Comparison of ENCODE assay signal across 13 cellular contexts in genomic region chr3:112357888-112358287, GRCh38. TPM values are rescaled to one million over a fixed set of nuclear protein-coding genes. Genes with fewer than 3 reads are reported as not detected.
DNase-seq lines count a peak whose midpoint lies in the region; ATAC-seq, FAIRE-seq and TF ChIP-seq lines count a peak whose summit lies in the region.
"Had no signal": no experiment of that assay in that cellular context is flagged by ENCODE, and none has a peak within 500 bp of the region (broad histone marks: within the 10 kb centered on the region; RNA-seq: fewer than 3 reads in every experiment).

No MANE protein-coding gene starts in this region.

- H3K27ac ChIP-seq in GM12878 (ENCODE audit: control insufficient read depth, insufficient read depth): peak overlapping the region; percentile 23
- H3K27ac ChIP-seq in osteoblast (ENCODE audit: low read depth, low read length): no peak overlapping the region
- H3K27ac ChIP-seq: hepatocyte, PC-9 had no signal

- H4K20me1 ChIP-seq in GM12878 (ENCODE audit: control insufficient read depth, insufficient read depth): no peaks in the 10 kb centered on the region
- no peaks in the 10 kb centered on the region for H4K20me1 ChIP-seq in osteoblast (ENCODE audit: insufficient read depth, low read length)

- H3K27me3 ChIP-seq in GM12878 (replicated peaks in 1 of 2; ENCODE audit: control insufficient read depth in 2 of 2, insufficient read depth in 2 of 2, low read length in 1 of 2): no peaks in the 10 kb centered on the region
- H3K27me3 ChIP-seq in osteoblast (ENCODE audit: insufficient read depth, low read length): no peaks in the 10 kb centered on the region
- H3K27me3 ChIP-seq: hepatocyte had no signal

- no peak for TF ChIP-seq RAD21 in GM12878 (IDR thresholded peaks at IDR 0.05; ENCODE audit: insufficient read depth, low read depth, low read length)

- peak overlapping the region; percentile 67 for H2AFZ ChIP-seq in GM12878 (ENCODE audit: control insufficient read depth, low read depth, low read length)
- no peak overlapping the region for H2AFZ ChIP-seq in osteoblast (ENCODE audit: low read length)
- H2AFZ ChIP-seq: hepatocyte had no signal

- H3K4me1 ChIP-seq in GM12878 (ENCODE audit: control insufficient read depth, insufficient read depth, low read length): peaks cover 14% of the 10 kb centered on the region
- H3K4me1 ChIP-seq in osteoblast (ENCODE audit: insufficient read depth, low read length): no peaks in the 10 kb centered on the region

- H3K36me3 ChIP-seq in GM12878 (ENCODE audit: control insufficient read depth in 2 of 2, insufficient read depth in 2 of 2, low read length in 1 of 2) (peaks cover 0 to 16% of the 10 kb centered on the region in 2 experiments; a peak in 2 of 4 replicates), osteoblast (ENCODE audit: insufficient read depth, low read length) (no peaks in the 10 kb centered on the region)

- DNase-seq in T-helper 22 cell (ENCODE audit: low read depth): peak; percentile 9
- no peak for DNase-seq in GM12878 (ENCODE audit: low read depth, low spot score)
- no peak for DNase-seq in osteoblast (ENCODE audit: insufficient read length, low spot score, missing footprints)
- no peak for DNase-seq in NCI-H226
- no peak for DNase-seq in GDM1 (lab: John Stamatoyannopoulos, UW)
- DNase-seq in epidermal melanocyte (ENCODE audit: insufficient read length, low spot score): no peak
- DNase-seq: HCEC 1CT, NCI-H1417 treated with DMSO at 0.1 percent for 48 hours, PC-9 had no signal

- H3K79me2 ChIP-seq in GM12878 (ENCODE audit: control insufficient read depth, insufficient read depth, low read length) (no peaks in the 10 kb centered on the region), osteoblast (ENCODE audit: insufficient read depth, low read length) (no peaks in the 10 kb centered on the region)
- H3K79me2 ChIP-seq: hepatocyte had no signal

- H3K9me3 ChIP-seq in GM12878 (replicated peaks; ENCODE audit: control insufficient read depth, insufficient read depth, low read length): peaks cover 3% of the 10 kb centered on the region; the same call in 1 of the 3 replicates
- no peaks in the 10 kb centered on the region for H3K9me3 ChIP-seq in osteoblast (ENCODE audit: low read depth, low read length)

- TF ChIP-seq EP300 in GM12878 (IDR thresholded peaks at IDR 0.05; ENCODE audit: borderline replicate concordance in 1 of 2, control insufficient read depth in 1 of 2, low read depth in 2 of 2, low read length in 2 of 2): no peak

- SMC1A ChIA-PET in GM12878 (lab: Charles Lee; ENCODE audit: uncharacterized antibody, unreplicated experiment): interaction anchor here (1.2 kb wide), 1 partner anchor 20 kb away, joined by 3 read pairs; no protein-coding TSS in a partner anchor

- BruUV-seq in GM12878 (replicated peaks; lab: Mats Ljungman, UMichigan): no TSS peak

- FAIRE-seq in GM12878 (lab: Jason Lieb, UNC): no peak
- FAIRE-seq: D721Med had no signal

- no peak for TF ChIP-seq POLR2A in GM12878 (IDR thresholded peaks at IDR 0.05; ENCODE audit: low read depth, low read length)

- WGBS in GM12878 (ENCODE audit: insufficient coverage, insufficient replicate concordance, low lambda C conversion rate, missing lambda C conversion rate): 78% methylated on average over 6 of the region's 6 CpGs

- H3K4me3 ChIP-seq in GM12878 (peak overlapping the region; percentile 34; the same call in 1 of the 2 replicates), osteoblast (ENCODE audit: insufficient read depth, low read length) (no peak overlapping the region)
- H3K4me3 ChIP-seq: hepatocyte, PC-9 had no signal

- TF ChIP-seq CTCF in GM12878 (IDR thresholded peaks at IDR 0.05 in 2 of 3, conservative IDR thresholded peaks at IDR 0.05 in 1 of 3; ENCODE audit: control insufficient read depth in 2 of 3, extremely low read depth in 1 of 3, insufficient read depth in 1 of 3, low read depth in 3 of 3, low read length in 3 of 3): no peak
- TF ChIP-seq CTCF in osteoblast (IDR thresholded peaks at IDR 0.05; ENCODE audit: extremely low read depth, low read depth, low read length): no peak

- RAD21 ChIA-PET in GM12878 (lab: Charles Lee; ENCODE audit: unreplicated experiment): interaction anchor here (0.6 kb wide), 1 partner anchor 84 kb away, joined by 3 read pairs; no protein-coding TSS in a partner anchor

- POLR2A ChIA-PET in GM12878 (lab: Charles Lee): no interaction called here

- CTCF ChIA-PET in GM12878 (lab: Yijun Ruan, JAX): interaction anchor here (0.9 kb wide), 1 partner anchor 12 kb away, joined by 3 read pairs; no protein-coding TSS in a partner anchor

- H3K4me2 ChIP-seq in GM12878 (ENCODE audit: control insufficient read depth, insufficient read depth) (peak overlapping the region; percentile 48), osteoblast (ENCODE audit: insufficient read depth, low read length) (peak overlapping the region; percentile 24)
- H3K4me2 ChIP-seq: hepatocyte, PC-9 had no signal

- ATAC-seq in GM18498 (IDR thresholded peaks at IDR 0.05; ENCODE audit: unreplicated experiment) (peak; percentile 34), GM12878 (peak; percentile 56), HG03571 (IDR thresholded peaks at IDR 0.05; ENCODE audit: unreplicated experiment) (no peak)

- intact Hi-C loops in GM12878 (cut with micrococcal nuclease; ENCODE audit: unreplicated experiment): no loop called here

- no peak overlapping the region for H3K9ac ChIP-seq in GM12878 (ENCODE audit: control insufficient read depth, insufficient read depth, low read length)

- in situ Hi-C loops in GM12878 (cut with MboI): no loop called here

TF ChIP-seq in GM12878, 131 proteins besides CTCF, POLR2A, EP300 and RAD21:
- 0 out of 2 replicates have a peak, but pooled peaks have one; percentile 23 for TF ChIP-seq ZBED1 (IDR thresholded peaks at IDR 0.05; ENCODE audit: borderline replicate concordance)
- TF ChIP-seq, protein P1, sequence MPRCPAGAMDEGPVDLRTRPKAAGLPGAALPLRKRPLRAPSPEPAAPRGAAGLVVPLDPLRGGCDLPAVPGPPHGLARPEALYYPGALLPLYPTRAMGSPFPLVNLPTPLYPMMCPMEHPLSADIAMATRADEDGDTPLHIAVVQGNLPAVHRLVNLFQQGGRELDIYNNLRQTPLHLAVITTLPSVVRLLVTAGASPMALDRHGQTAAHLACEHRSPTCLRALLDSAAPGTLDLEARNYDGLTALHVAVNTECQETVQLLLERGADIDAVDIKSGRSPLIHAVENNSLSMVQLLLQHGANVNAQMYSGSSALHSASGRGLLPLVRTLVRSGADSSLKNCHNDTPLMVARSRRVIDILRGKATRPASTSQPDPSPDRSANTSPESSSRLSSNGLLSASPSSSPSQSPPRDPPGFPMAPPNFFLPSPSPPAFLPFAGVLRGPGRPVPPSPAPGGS (IDR thresholded peaks at IDR 0.05; ENCODE audit: borderline replicate concordance, insufficient read depth, low read depth, low read length, poor library complexity, severe bottlenecking): peak; percentile 56
- TF ChIP-seq POLR2AphosphoS2 (IDR thresholded peaks at IDR 0.05; ENCODE audit: low read depth, low read length): 0 out of 2 replicates have a peak, but pooled peaks have one; percentile 34
- TF ChIP-seq RUNX3 (IDR thresholded peaks at IDR 0.05; ENCODE audit: low read length): peak; percentile 19; the same call in 1 of the 2 replicates
- peak; percentile 53; the same call in 1 of the 2 replicates for TF ChIP-seq NFIC (IDR thresholded peaks at IDR 0.05; ENCODE audit: low read depth, low read length)
- no peak for TF ChIP-seq CBX5 (IDR thresholded peaks at IDR 0.05; ENCODE audit: low read depth)
- 0 out of 2 replicates have a peak, but pooled peaks have one; percentile 20 for TF ChIP-seq CREB1 (IDR thresholded peaks at IDR 0.05; ENCODE audit: low read depth)
- no peak for TF ChIP-seq PML (IDR thresholded peaks at IDR 0.05; ENCODE audit: low read length)
- no peak for TF ChIP-seq HDAC2 (IDR thresholded peaks at IDR 0.05)

RNA-seq across cellular contexts. Expression of gene CD200, which starts 24.9 kb away (rescaled TPM):
- total RNA-seq in GM12878 (2013; cell fraction: nucleolus; rRNA removed): 63.1 and 64.4 TPM in 2 replicates
- 21.2 and 24.3 TPM in 2 replicates for total RNA-seq in GM12878 (2014; rRNA removed)
- 28.0 and 29.5 TPM in 2 replicates for total RNA-seq in GM12878 (2014; rRNA removed; fragmentation: Illumina TruSeq; extraction: Trizol)
- total RNA-seq in GM12878 (2021): 27.8 and 29.2 TPM in 2 replicates
- 9.9 TPM for polyA plus RNA-seq in GM12878 (2011; ENCODE audit: low read depth)
- 84.3 and 97.3 TPM in 2 replicates for polyA plus RNA-seq in GM12878 (2011; rRNA removed)
- 56.1 and 67.4 TPM in 2 replicates for polyA plus RNA-seq in GM12878 (2011; cell fraction: cytosol; rRNA removed)
- polyA plus RNA-seq in GM12878 (2011; cell fraction: nucleus; rRNA removed): 48.3 and 66.3 TPM in 2 replicates
- 13.9 and 25.9 TPM in 2 replicates for polyA plus RNA-seq in GM12878 (2012)
- polyA plus RNA-seq in GM12878 (2014; fragmentation: Illumina TruSeq; extraction: Trizol): 51.2 and 65.2 TPM in 2 replicates
- 10 to 100 TPM; 39.8 to 44.0 TPM for polyA plus RNA-seq in GM12878 (2014; fragmentation: Nextera tagmentation; extraction: Ambion mirVana)
- 25.1 and 31.8 TPM in 2 replicates for polyA plus RNA-seq in GM12878 (2014; rRNA removed)
- 10 to 100 TPM; 31.0 to 34.5 TPM for polyA plus RNA-seq in GM12878 (2016; fragmentation: Nextera tagmentation; extraction: Ambion mirVana)
- 60.8 and 70.1 TPM in 2 replicates for polyA minus RNA-seq in GM12878 (2011; rRNA and poly(A)+ RNA removed)
- polyA minus RNA-seq in GM12878 (2011; cell fraction: cytosol; rRNA and poly(A)+ RNA removed): 17.0 and 17.4 TPM in 2 replicates
- 26.0 and 37.7 TPM in 2 replicates for polyA minus RNA-seq in GM12878 (2011; cell fraction: nucleus; rRNA and poly(A)+ RNA removed)
- total RNA-seq in osteoblast: 1.5 and 3.3 TPM in 2 replicates
